Comparison of ENCODE assay signal across 2 cellular contexts in genomic region chr9:91905237-91905650, GRCh38.
TF ChIP-seq lines count a peak whose summit lies in the region.

No MANE protein-coding gene starts in this region.

TF ChIP-seq in IMR-90, 13 proteins besides CTCF, POLR2A, EP300 and RAD21:
- no peak for TF ChIP-seq BHLHE40 (IDR thresholded peaks at IDR 0.05; ENCODE audit: low read depth, low read length)
- TF ChIP-seq MAFK (IDR thresholded peaks at IDR 0.05; ENCODE audit: low read depth, low read length): no peak

TF ChIP-seq in H1, 55 proteins besides CTCF, POLR2A, EP300 and RAD21:
- TF ChIP-seq ATF3 (IDR thresholded peaks at IDR 0.05; ENCODE audit: insufficient read depth, low read depth, low read length) (no peak), ATF2 (IDR thresholded peaks at IDR 0.05; ENCODE audit: low read length) (no peak), YY1 (IDR thresholded peaks at IDR 0.05; ENCODE audit: low read depth, low read length) (no peak)
TF ChIP-seq in H1: peak in this region for 0.
